Comparison of ENCODE assay signal across 10 cellular contexts in the genomic region with DNA sequence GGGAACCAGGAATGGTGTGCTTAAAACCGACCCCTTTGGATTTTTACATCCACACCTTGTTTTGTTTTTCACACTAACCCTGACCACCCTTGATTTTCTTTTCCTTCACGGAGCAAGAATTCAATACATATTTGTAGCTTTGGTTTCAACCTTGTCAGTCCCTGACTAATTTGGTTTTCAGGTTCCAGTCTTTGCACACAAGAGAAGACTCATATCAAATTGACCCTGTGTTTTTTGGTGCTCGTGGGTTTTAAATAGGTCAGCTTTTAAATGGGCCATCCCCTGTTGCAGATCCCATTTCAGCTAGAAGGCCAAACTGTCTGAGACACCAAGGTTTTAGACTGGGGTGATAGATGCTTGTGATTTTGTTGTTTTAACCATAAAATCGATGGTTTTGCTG. TPM values are rescaled to one million over a fixed set of nuclear protein-coding genes. Genes with fewer than 3 reads are reported as not detected.
A peak's percentile ranks its signal among the peaks of the same experiment; 100 is the strongest.
DNase-seq lines count a peak whose midpoint lies in the region; ATAC-seq and TF ChIP-seq lines count a peak whose summit lies in the region.
"Had no signal": no experiment of that assay in that cellular context is flagged by ENCODE, and none has a peak within 500 bp of the region (broad histone marks: within the 10 kb centered on the region; RNA-seq: fewer than 3 reads in every experiment).

No MANE protein-coding gene starts in this region.

- no peak overlapping the region for H3K4ac ChIP-seq in mesenchymal stem cell (ENCODE audit: low read depth in 1 of 2, low read length in 2 of 2)

- no peak overlapping the region for H3K23ac ChIP-seq in mesenchymal stem cell (ENCODE audit: low read length in 2 of 2)

- peak overlapping the region; percentile 89 to 97 (median 93) for H3K27ac Mint-ChIP-seq in brain

- H3K4me1 Mint-ChIP-seq in brain: peaks cover 100% of the 10 kb centered on the region

- H3K79me1 ChIP-seq in mesenchymal stem cell (replicated peaks; ENCODE audit: low read length, poor library complexity, severe bottlenecking): peaks cover 49% of the 10 kb centered on the region

- H2BK120ac ChIP-seq in mesenchymal stem cell (ENCODE audit: low read depth, low read length): no peak overlapping the region

- TF ChIP-seq CTCF in brain (conservative IDR thresholded peaks at IDR 0.05): no peak

- peak overlapping the region; percentile 82 for H3K9ac ChIP-seq in mesenchymal stem cell (ENCODE audit: low read length)

- H3K9me3 Mint-ChIP-seq in brain: no peaks in the 10 kb centered on the region
- H3K9me3 Mint-ChIP-seq: neural crest cell had no signal

- H3K18ac ChIP-seq in mesenchymal stem cell (ENCODE audit: low read depth in 1 of 2, low read length in 2 of 2): peak overlapping the region in 1 of 2 experiments; percentile 35

- no peak overlapping the region for H3K4me2 ChIP-seq in mesenchymal stem cell (ENCODE audit: low read length, poor library complexity, severe bottlenecking)

- H4K8ac ChIP-seq in mesenchymal stem cell (ENCODE audit: low read length): no peak overlapping the region

- peak overlapping the region in 1 of 2 experiments; percentile 61 for H3K4me3 ChIP-seq in mesenchymal stem cell (ENCODE audit: insufficient read depth in 1 of 2, low read depth in 1 of 2, low read length in 2 of 2)

- H3K9me3 ChIP-seq in mesenchymal stem cell (ENCODE audit: control insufficient read depth, low read length): no peaks in the 10 kb centered on the region

- ATAC-seq in HG02642 (IDR thresholded peaks at IDR 0.05; ENCODE audit: poor library complexity, unreplicated experiment) (no peak), HG02759 (IDR thresholded peaks at IDR 0.05; ENCODE audit: unreplicated experiment) (no peak)

- H2AFZ ChIP-seq in mesenchymal stem cell (ENCODE audit: low read depth, low read length): no peak overlapping the region

- peak; percentile 41 for DNase-seq in activated CD8-positive, alpha-beta memory T cell treated with anti-CD3 and anti-CD28 coated beads for 24 hours
- no peak for DNase-seq in activated CD8-positive, alpha-beta memory T cell treated with anti-CD3 and anti-CD28 coated beads, Interleukin-2, amount 50 U/mL, for 48 hours
- DNase-seq in mesenchymal stem cell: no peak
- DNase-seq in NCI-H69 (lab: John Stamatoyannopoulos, UW): no peak
- DNase-seq: HCEC 1CT had no signal

- no peak overlapping the region for H2BK15ac ChIP-seq in mesenchymal stem cell (ENCODE audit: low read depth, poor library complexity, severe bottlenecking)

- H3K14ac ChIP-seq in mesenchymal stem cell (ENCODE audit: low read length in 2 of 2): no peak overlapping the region

- peaks cover 46% of the 10 kb centered on the region for H3K4me1 ChIP-seq in mesenchymal stem cell (ENCODE audit: control insufficient read depth, insufficient read depth, low read depth, low read length)

- no peaks in the 10 kb centered on the region for H3K27me3 Mint-ChIP-seq in brain

- peak overlapping the region in 3 of 5 experiments; percentile 32 to 79 (median 55) for H3K4me3 Mint-ChIP-seq in brain

- no peak overlapping the region for H4K91ac ChIP-seq in mesenchymal stem cell (ENCODE audit: low read length)

- no peak overlapping the region for H3K27ac ChIP-seq in mesenchymal stem cell (ENCODE audit: low read length, poor library complexity, severe bottlenecking)
- H3K27ac ChIP-seq in temporal lobe (ENCODE audit: low read depth, low read length): peak overlapping the region; percentile 97

- H2BK12ac ChIP-seq in mesenchymal stem cell (ENCODE audit: low read length in 2 of 2): no peak overlapping the region

- H2AK5ac ChIP-seq in mesenchymal stem cell (ENCODE audit: low read length, severe bottlenecking): no peak overlapping the region

- peaks cover 3 to 6% of the 10 kb centered on the region in 2 experiments for H3K36me3 ChIP-seq in mesenchymal stem cell (ENCODE audit: control insufficient read depth in 1 of 2, insufficient read depth in 2 of 2, low read depth in 1 of 2, low read length in 2 of 2)

- peaks cover 19% of the 10 kb centered on the region for H3K36me3 Mint-ChIP-seq in brain

- 94% methylated on average over 4 of the region's 4 CpGs for WGBS in mesenchymal stem cell

- no peaks in the 10 kb centered on the region for H3K27me3 ChIP-seq in mesenchymal stem cell (ENCODE audit: control insufficient read depth in 1 of 2, insufficient read depth in 1 of 2, low read length in 2 of 2)

- no peak overlapping the region for H2BK5ac ChIP-seq in mesenchymal stem cell (ENCODE audit: low read depth, low read length, poor library complexity, severe bottlenecking)

RNA-seq across cellular contexts. Expression of a gene that starts 26.4 kb away (rescaled TPM):
- polyA plus RNA-seq in brain (ENCODE audit: insufficient read depth, low read depth, low replicate concordance): 214 TPM
- polyA plus RNA-seq in mesenchymal stem cell (2013, experiment 1 of 2): 146 TPM
- polyA plus RNA-seq in mesenchymal stem cell (2013, experiment 2 of 2): 155 TPM
- 85.8 TPM for total RNA-seq in temporal lobe
